In genomic region chr7:131011976-131012375, GRCh38 we compare ENCODE assay signal across 8 cellular contexts.
DNase-seq lines count a peak whose midpoint lies in the region; ATAC-seq and TF ChIP-seq lines count a peak whose summit lies in the region.

No MANE protein-coding gene starts in this region.

- H3K36me3 ChIP-seq in breast epithelium (no peaks in the 10 kb centered on the region), lower lobe of right lung (no peaks in the 10 kb centered on the region), mesendoderm (ENCODE audit: control insufficient read depth, insufficient read depth, low read length) (no peaks in the 10 kb centered on the region)

- no peak overlapping the region for H4K8ac ChIP-seq in mesendoderm (ENCODE audit: low read depth, low read length)

- no peak overlapping the region for H3K18ac ChIP-seq in mesendoderm (ENCODE audit: low read length)

- no peak overlapping the region for H2BK15ac ChIP-seq in mesendoderm (replicated peaks; ENCODE audit: low read depth)

- H3K9ac ChIP-seq in mesendoderm (ENCODE audit: low read length), result no peak overlapping the region

- H2AK5ac ChIP-seq in mesendoderm (ENCODE audit: low read length), result no peak overlapping the region

- H3K56ac ChIP-seq in mesendoderm (ENCODE audit: low read length), result no peak overlapping the region

- no peak overlapping the region for H2BK120ac ChIP-seq in mesendoderm (ENCODE audit: low read depth, low read length)

- H3K4ac ChIP-seq in mesendoderm (ENCODE audit: low read depth, low read length), result no peak overlapping the region

- peak overlapping the region; percentile 82 to 92 for H3K27ac ChIP-seq in breast epithelium
- peak overlapping the region; percentile 53 for H3K27ac ChIP-seq in lower lobe of right lung
- no peak overlapping the region for H3K27ac ChIP-seq in mesendoderm (ENCODE audit: low read depth, low read length)

- DNase-seq in AG10803 (ENCODE audit: low read depth) (peak; percentile 95), M059J (ENCODE audit: low read depth) (peak; percentile 94), breast epithelium (ENCODE audit: low spot score in 2 of 2) (no peak), lower lobe of right lung (no peak), hypothalamus (lab: John Stamatoyannopoulos, UW) (no peak), mesendoderm (no peak), occipital lobe (lab: John Stamatoyannopoulos, UW) (no peak)

- H3K79me2 ChIP-seq in mesendoderm (ENCODE audit: control insufficient read depth, insufficient read depth, low read length), result no peaks in the 10 kb centered on the region

- H3K4me3 ChIP-seq in AG10803 (ENCODE audit: low read length) (no peak overlapping the region), breast epithelium (peak overlapping the region in 1 of 3 donors; percentile 34), lower lobe of right lung (no peak overlapping the region), mesendoderm (ENCODE audit: low read length) (no peak overlapping the region)

- no peak overlapping the region for H3K4me2 ChIP-seq in mesendoderm (ENCODE audit: low read length)

- TF ChIP-seq CTCF in AG10803 (conservative IDR thresholded peaks at IDR 0.05; ENCODE audit: low read length), result no peak
- no peak for TF ChIP-seq CTCF in breast epithelium (IDR thresholded peaks at IDR 0.05)
- no peak for TF ChIP-seq CTCF in lower lobe of right lung (IDR thresholded peaks at IDR 0.05)

- H4K5ac ChIP-seq in mesendoderm (ENCODE audit: low read length), result no peak overlapping the region

- ATAC-seq in lower lobe of right lung (peak; percentile 62 to 63), HG03139 (IDR thresholded peaks at IDR 0.05; ENCODE audit: unreplicated experiment) (no peak)

- no CpG with 5 or more reads among the region's 4 CpGs for WGBS in mesendoderm (ENCODE audit: extremely low coverage, insufficient coverage, low lambda C conversion rate)

- H2BK5ac ChIP-seq in mesendoderm (ENCODE audit: low read length), result no peak overlapping the region

- intact Hi-C loops in breast epithelium (cut with DNase I; ENCODE audit: low total_unique reads), result no loop called here
- intact Hi-C loops in lower lobe of right lung (cut with DNase I), result no loop called here

- TF ChIP-seq POLR2A in breast epithelium (IDR thresholded peaks at IDR 0.05), result no peak

- H3K79me1 ChIP-seq in mesendoderm (ENCODE audit: low read length), result no peaks in the 10 kb centered on the region

- H3K9me3 ChIP-seq in breast epithelium (no peaks in the 10 kb centered on the region), lower lobe of right lung (no peaks in the 10 kb centered on the region)

- no peaks in the 10 kb centered on the region for H3K27me3 ChIP-seq in breast epithelium
- no peaks in the 10 kb centered on the region for H3K27me3 ChIP-seq in lower lobe of right lung (ENCODE audit: low read depth)
- H3K27me3 ChIP-seq in mesendoderm (ENCODE audit: insufficient read depth, low read length, poor library complexity), result no peaks in the 10 kb centered on the region

- H3K4me1 ChIP-seq in breast epithelium (peaks cover 19 to 51% of the 10 kb centered on the region in 2 donors), lower lobe of right lung (peaks cover 97% of the 10 kb centered on the region), mesendoderm (ENCODE audit: control insufficient read depth, low read depth, low read length) (peaks cover 2% of the 10 kb centered on the region)

- no peak overlapping the region for H3K23ac ChIP-seq in mesendoderm (ENCODE audit: low read length)

Comparison
In these comparisons a context has a peak if more than half of its experiments do, and no peak if none do; other contexts are left out.
1. DNase-seq: peak in AG10803 (single experiment) and M059J (single experiment); none in breast epithelium (0 of 2), lower lobe of right lung (single experiment), hypothalamus (0 of 51), mesendoderm (single experiment) and occipital lobe (single experiment).